8 cellular contexts compared by ENCODE assay signal in the genomic region with DNA sequence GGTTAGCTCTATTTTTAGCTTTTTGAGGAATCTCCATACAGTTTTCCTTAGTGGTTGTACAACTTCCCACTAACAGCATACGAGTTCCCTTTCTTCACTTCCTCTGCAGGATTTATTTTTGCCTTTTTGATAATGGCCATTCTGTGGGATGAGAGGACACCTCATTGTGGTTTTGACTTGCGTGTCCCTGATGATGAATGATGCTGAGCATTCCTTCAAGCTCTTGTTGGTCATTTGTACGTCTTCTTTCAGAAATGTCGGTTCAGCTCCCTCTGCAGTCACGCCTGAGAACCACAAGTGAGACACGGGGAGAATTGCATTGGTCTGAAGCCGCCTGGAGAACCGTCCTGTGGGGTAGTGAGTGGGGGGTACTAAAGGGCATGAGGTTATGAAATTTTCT. TPM values are rescaled to one million over a fixed set of nuclear protein-coding genes. Genes with fewer than 3 reads are reported as not detected.
DNase-seq lines count a peak whose midpoint lies in the region; ATAC-seq, FAIRE-seq and TF ChIP-seq lines count a peak whose summit lies in the region.

No MANE protein-coding gene starts in this region.

- DNase-seq in heart right ventricle, result no peak
- no peak for DNase-seq in cardiac septum (ENCODE audit: low spot score)
- DNase-seq in NCI-H1694 (lab: John Stamatoyannopoulos, UW), result peak; percentile 13
- peak; percentile 59 for DNase-seq in bronchial epithelial cell (ENCODE audit: low read depth)
- no peak for DNase-seq in cerebellar nuclear complex (lab: John Stamatoyannopoulos, UW)
- no peak for DNase-seq in effector memory CD8-positive, alpha-beta T cell

- peaks cover 0 to 4% (median 0%) of the 10 kb centered on the region in 9 donors for H3K4me1 ChIP-seq in heart right ventricle

- peaks cover 0 to 4% (median 0%) of the 10 kb centered on the region in 11 donors for H3K9me3 ChIP-seq in heart right ventricle

- H3K36me3 Mint-ChIP-seq in nephron (ENCODE audit: low read depth), result no peaks in the 10 kb centered on the region
- no peaks in the 10 kb centered on the region for H3K36me3 Mint-ChIP-seq in effector memory CD8-positive, alpha-beta T cell (ENCODE audit: insufficient read depth)

- ATAC-seq in heart right ventricle (peak in 1 of 8 donors; percentile 37), HG03280 (IDR thresholded peaks at IDR 0.05; ENCODE audit: unreplicated experiment) (no peak)
- no peak for ATAC-seq in effector memory CD8-positive, alpha-beta T cell (replicated peaks)

- intact Hi-C loops in heart right ventricle (cut with DNase I), result no loop called here
- intact Hi-C loops in cardiac septum (cut with DNase I), result no loop called here

- H3K27me3 Mint-ChIP-seq in nephron (ENCODE audit: low read depth), result peaks cover 24% of the 10 kb centered on the region
- H3K27me3 Mint-ChIP-seq in effector memory CD8-positive, alpha-beta T cell, result peaks cover 57 to 67% of the 10 kb centered on the region in 2 donors

- peak in 7 of 9 donors; percentile 31 to 51 (median 42) for TF ChIP-seq CTCF in heart right ventricle (IDR thresholded peaks at IDR 0.05)
- TF ChIP-seq CTCF in bronchial epithelial cell (IDR thresholded peaks at IDR 0.05; ENCODE audit: insufficient read depth, low read length, severe bottlenecking), result peak; percentile 31
- peak in 2 of 3 experiments; percentile 30 to 37 for TF ChIP-seq CTCF in nephron (IDR thresholded peaks at IDR 0.05; ENCODE audit: unreplicated experiment in 3 of 3)

- H3K27me3 ChIP-seq in heart right ventricle (peaks cover 0 to 26% (median 13%) of the 10 kb centered on the region in 7 donors), bronchial epithelial cell (ENCODE audit: control insufficient read depth, insufficient read depth, low read length) (no peaks in the 10 kb centered on the region)

- H3K4me3 ChIP-seq in heart right ventricle, result no peak overlapping the region
- no peak overlapping the region for H3K4me3 ChIP-seq in bronchial epithelial cell (ENCODE audit: low read depth, low read length)

- H3K27ac Mint-ChIP-seq in nephron, result no peak overlapping the region
- no peak overlapping the region for H3K27ac Mint-ChIP-seq in effector memory CD8-positive, alpha-beta T cell

- no peak overlapping the region for H3K4me3 Mint-ChIP-seq in nephron
- H3K4me3 Mint-ChIP-seq in effector memory CD8-positive, alpha-beta T cell, result no peak overlapping the region

- 13 to 14% methylated on average over 8 of the region's 8 CpGs for WGBS in heart right ventricle, 2 donors

- H3K9me3 Mint-ChIP-seq in nephron, result peaks cover 12% of the 10 kb centered on the region
- H3K9me3 Mint-ChIP-seq in effector memory CD8-positive, alpha-beta T cell, result no peaks in the 10 kb centered on the region

- H3K36me3 ChIP-seq in heart right ventricle (no peaks in the 10 kb centered on the region), bronchial epithelial cell (ENCODE audit: control insufficient read depth, insufficient read depth, low read length) (no peaks in the 10 kb centered on the region)

- FAIRE-seq in bronchial epithelial cell (lab: Jason Lieb, UNC), result no peak

- H3K4me1 Mint-ChIP-seq in nephron, result peaks cover 27% of the 10 kb centered on the region
- peaks cover 0 to 2% of the 10 kb centered on the region in 2 donors for H3K4me1 Mint-ChIP-seq in effector memory CD8-positive, alpha-beta T cell (ENCODE audit: low read depth in 2 of 2)

- H3K27ac ChIP-seq in heart right ventricle, result no peak overlapping the region

RNA-seq across cellular contexts. Expression of gene KRTAP5-10, which starts 2.0 kb away (rescaled TPM):
- not detected for total RNA-seq in heart right ventricle
- not detected for polyA plus RNA-seq in heart right ventricle
- total RNA-seq in cardiac septum, result not detected
- not detected in 2 replicates for total RNA-seq in bronchial epithelial cell

RNA-seq across cellular contexts. Expression of gene KRTAP5-9, which starts 15.2 kb away (rescaled TPM):
- not detected for total RNA-seq in heart right ventricle
- polyA plus RNA-seq in heart right ventricle, result not detected
- total RNA-seq in cardiac septum, result not detected
- not detected in 2 replicates for total RNA-seq in bronchial epithelial cell

RNA-seq across cellular contexts. Expression of gene KRTAP5-11, which starts 19.3 kb away (rescaled TPM):
- total RNA-seq in heart right ventricle (not detected), cardiac septum (not detected), bronchial epithelial cell (not detected in 2 replicates)
- polyA plus RNA-seq in heart right ventricle, result not detected

RNA-seq across cellular contexts. Expression of gene KRTAP5-8, which starts 25.6 kb away (rescaled TPM):
- total RNA-seq in heart right ventricle (not detected), cardiac septum (not detected), bronchial epithelial cell (not detected in 2 replicates)
- polyA plus RNA-seq in heart right ventricle, result not detected

RNA-seq across cellular contexts. Expression of gene KRTAP5-7, which starts 36.3 kb away (rescaled TPM):
- under 1 TPM in 1 of 10 donors, not detected in 9; 0.20 TPM for total RNA-seq in heart right ventricle
- under 1 TPM in 1 of 2 donors, not detected in 1; 0.01 TPM for polyA plus RNA-seq in heart right ventricle
- not detected for total RNA-seq in cardiac septum
- 0.13 TPM in 1 of 2 replicates, not detected in the other for total RNA-seq in bronchial epithelial cell

Comparison
In these comparisons a context has a peak if more than half of its experiments do, and no peak if none do; other contexts are left out.
1. DNase-seq: peak in NCI-H1694 (single experiment) and bronchial epithelial cell (single experiment); none in heart right ventricle (0 of 2), cardiac septum (single experiment), cerebellar nuclear complex (0 of 2) and effector memory CD8-positive, alpha-beta T cell (0 of 3).
2. Peak in every context shown above with its lines, with median percentiles within 50 percentile points of each other: CTCF ChIP-seq.